In the genomic region with DNA sequence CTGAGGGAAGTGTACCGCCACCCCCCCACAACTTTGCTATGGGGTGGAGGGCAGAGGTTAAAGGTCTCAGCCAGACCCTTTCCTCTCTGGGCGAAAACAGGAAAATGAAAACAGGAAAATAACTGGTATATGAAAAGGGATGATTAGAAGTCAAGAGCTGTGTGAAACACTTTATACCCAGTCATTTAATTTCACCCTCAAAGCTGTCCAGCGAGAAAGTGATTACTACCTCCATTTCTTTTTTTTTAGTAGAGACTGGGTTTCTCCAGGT, we compare ENCODE assay signal across 9 cellular contexts. TPM values are rescaled to one million over a fixed set of nuclear protein-coding genes. Genes with fewer than 3 reads are reported as not detected.
DNase-seq lines count a peak whose midpoint lies in the region; ATAC-seq, FAIRE-seq and TF ChIP-seq lines count a peak whose summit lies in the region.
"Had no signal": no experiment of that assay in that cellular context is flagged by ENCODE, and none has a peak within 500 bp of the region (broad histone marks: within the 10 kb centered on the region; RNA-seq: fewer than 3 reads in every experiment).

No MANE protein-coding gene starts in this region.

- H3K27ac ChIP-seq in right atrium auricular region (peak overlapping the region; percentile 84 to 91), K562 (ENCODE audit: extremely low read depth, low read depth, low read length) (no peak overlapping the region), upper lobe of left lung (peak overlapping the region in 3 of 4 donors; percentile 81 to 90 (median 89))

- H3K36me3 ChIP-seq in right atrium auricular region = peaks cover 5% of the 10 kb centered on the region
- H3K36me3 ChIP-seq in K562 (ENCODE audit: control insufficient read depth, insufficient read depth, low read length) = 0 out of 3 replicates have a peak, but pooled peaks cover 2% of the 10 kb centered on the region
- H3K36me3 ChIP-seq in upper lobe of left lung = peaks cover 0 to 32% (median 15%) of the 10 kb centered on the region in 4 donors

- intact Hi-C loops in Right ventricle myocardium superior (cut with DNase I) = no loop called here
- intact Hi-C loops in K562 (cut with micrococcal nuclease) = no loop called here

- in situ Hi-C loops in K562 (cut with MboI) = no loop called here

- no peak for TF ChIP-seq CTCF in right atrium auricular region (IDR thresholded peaks at IDR 0.05)
- TF ChIP-seq CTCF in K562 (IDR thresholded peaks at IDR 0.05 in 2 of 3, conservative IDR thresholded peaks at IDR 0.05 in 1 of 3; ENCODE audit: insufficient read depth in 2 of 3, low read depth in 1 of 3, low read length in 3 of 3) = no peak
- no peak for TF ChIP-seq CTCF in upper lobe of left lung (IDR thresholded peaks at IDR 0.05)

- 94% methylated on average over 3 of the region's 3 CpGs for WGBS in K562 (ENCODE audit: insufficient coverage, low coverage, missing lambda C conversion rate)
- WGBS in upper lobe of left lung, 2 donors = 69 to 85% methylated on average over 3 of the region's 3 CpGs

- H3K27me3 ChIP-seq in right atrium auricular region = no peaks in the 10 kb centered on the region
- H3K27me3 ChIP-seq in K562 (ENCODE audit: control insufficient read depth in 2 of 2, insufficient read depth in 2 of 2, low read length in 2 of 2) = no peaks in the 10 kb centered on the region
- no peaks in the 10 kb centered on the region for H3K27me3 ChIP-seq in upper lobe of left lung

- H3K4me3 ChIP-seq in right atrium auricular region = peak overlapping the region in 1 of 2 donors; percentile 76
- H3K4me3 ChIP-seq in K562 = no peak overlapping the region
- H3K4me3 ChIP-seq in upper lobe of left lung = peak overlapping the region in 1 of 4 donors; percentile 71

- peaks cover 0 to 4% of the 10 kb centered on the region in 2 donors for H3K36me3 Mint-ChIP-seq in naive B cell

- H3K27me3 Mint-ChIP-seq in naive B cell = no peaks in the 10 kb centered on the region

- H3K9ac ChIP-seq in K562 (ENCODE audit: insufficient read depth in 1 of 2, low read depth in 2 of 2, low read length in 2 of 2) = peak overlapping the region in 1 of 2 experiments; percentile 51; a peak in 1 of 4 replicates

- no peaks in the 10 kb centered on the region for H3K9me3 Mint-ChIP-seq in naive B cell

- H3K4me2 ChIP-seq in K562 (ENCODE audit: insufficient read depth, low read length) = peak overlapping the region; percentile 87

- FAIRE-seq in K562 (lab: Jason Lieb, UNC) (no peak), HTR-8/SVneo (lab: Jason Lieb, UNC) (no peak)
- FAIRE-seq: D721Med had no signal

- no peak for TF ChIP-seq RAD21 in K562 (CRISPR knock-in tag; conservative IDR thresholded peaks at IDR 0.05 in 1 of 2, IDR thresholded peaks at IDR 0.05 in 1 of 2)

- H3K9me3 ChIP-seq in right atrium auricular region = no peaks in the 10 kb centered on the region
- H3K9me3 ChIP-seq in K562 (replicated peaks; ENCODE audit: control insufficient read depth, insufficient read depth, low read depth, low read length) = no peaks in the 10 kb centered on the region
- H3K9me3 ChIP-seq in upper lobe of left lung = no peaks in the 10 kb centered on the region

- no peaks in the 10 kb centered on the region for H4K20me1 ChIP-seq in K562 (replicated peaks; ENCODE audit: control insufficient read depth, insufficient read depth, low read length)

- CTCF ChIA-PET in K562 (lab: Yijun Ruan, JAX; ENCODE audit: low intra/inter-chr PET ratio) = no interaction called here

- peak overlapping the region; percentile 21 to 98 (median 80) for H3K4me3 Mint-ChIP-seq in naive B cell

- no peak for TF ChIP-seq POLR2A in K562 (conservative IDR thresholded peaks at IDR 0.05)
- TF ChIP-seq POLR2A in upper lobe of left lung (IDR thresholded peaks at IDR 0.05) = no peak

- ATAC-seq in Right ventricle myocardium superior (ENCODE audit: poor library complexity) (no peak), K562 (no peak), naive B cell (ENCODE audit: low read depth in 2 of 2) (no peak), upper lobe of left lung (ENCODE audit: low FRiP score in 2 of 2) (no peak)

- H3K4me1 Mint-ChIP-seq in naive B cell = peaks cover 24 to 42% (median 29%) of the 10 kb centered on the region in 3 donors

- POLR2A ChIA-PET in K562 (lab: Yijun Ruan, JAX) = interaction anchor here (0.6 to 1.2 kb wide), 6 partner anchors 8 to 1742 kb away, joined by 3 to 7 read pairs (median 4); no protein-coding TSS in a partner anchor

- DNase-seq in right atrium auricular region (ENCODE audit: low spot score) = no peak
- DNase-seq in Right ventricle myocardium superior = no peak
- DNase-seq in K562 (ENCODE audit: extremely low read depth in 1 of 4, low spot score in 3 of 4) = no peak
- DNase-seq in naive B cell = no peak
- DNase-seq in upper lobe of left lung = no peak
- no peak for DNase-seq in NCI-H524 treated with DMSO at 0.1 percent for 48 hours (lab: John Stamatoyannopoulos, UW)
- DNase-seq in cerebellar nuclear complex (lab: John Stamatoyannopoulos, UW) = no peak
- no peak for DNase-seq in HTR-8/SVneo (ENCODE audit: insufficient read length, low spot score)

- H3K79me2 ChIP-seq in K562 (ENCODE audit: control insufficient read depth, insufficient read depth, low read length) = no peaks in the 10 kb centered on the region

- BruUV-seq in K562 (replicated peaks; lab: Mats Ljungman, UMichigan) = no TSS peak

- H3K4me1 ChIP-seq in right atrium auricular region = peaks cover 0 to 28% of the 10 kb centered on the region in 2 donors
- H3K4me1 ChIP-seq in K562 (replicated peaks in 1 of 2; ENCODE audit: control insufficient read depth in 2 of 2, insufficient read depth in 2 of 2, low read length in 2 of 2) = peaks cover 21 to 33% of the 10 kb centered on the region in 2 experiments
- peaks cover 8 to 21% (median 14%) of the 10 kb centered on the region in 4 donors for H3K4me1 ChIP-seq in upper lobe of left lung

- TF ChIP-seq EP300 in K562 (IDR thresholded peaks at IDR 0.05; ENCODE audit: low read length) (no peak), upper lobe of left lung (IDR thresholded peaks at IDR 0.05) (no peak)

- peak overlapping the region; percentile 99 for H2AFZ ChIP-seq in K562 (ENCODE audit: low read depth, low read length)

- H3K27ac Mint-ChIP-seq in naive B cell = peak overlapping the region; percentile 58 to 90 (median 77)

- no peaks in the 10 kb centered on the region for H3K9me1 ChIP-seq in K562 (ENCODE audit: control insufficient read depth, insufficient read depth, low read length)

RNA-seq across cellular contexts. Expression of gene PHLDB3, which starts 0.6 kb away (rescaled TPM):
- total RNA-seq in right atrium auricular region (1 to 10 TPM; 3.6 to 7.7 TPM), Right ventricle myocardium superior (6.2 TPM), K562 (2014; rRNA removed) (23.5 and 28.0 TPM in 2 replicates), K562 (2014; rRNA removed; fragmentation: Illumina TruSeq; extraction: Trizol) (1.1 and 1.6 TPM in 2 replicates), K562 (2015; rRNA removed; fragmentation: Illumina TruSeq; extraction: Trizol) (5.4 and 6.4 TPM in 2 replicates), K562 (2021) (11.8 and 12.7 TPM in 2 replicates), upper lobe of left lung (10 to 100 TPM in 4 of 6 donors, 1 to 10 TPM in 2; 1.8 to 22.6 (median 13.8) TPM)
- total RNA-seq in K562 (2011; cell fraction: chromatin; rRNA removed; ENCODE audit: low replicate concordance) = 14.2 and 34.8 TPM in 2 replicates
- 26.8 and 32.0 TPM in 2 replicates for total RNA-seq in K562 (2011; cell fraction: nucleolus; rRNA removed)
- 21.6 and 22.4 TPM in 2 replicates for total RNA-seq in K562 (2011; cell fraction: nucleoplasm; rRNA removed)
- polyA plus RNA-seq in K562 (2011; rRNA removed) (3.5 and 6.1 TPM in 2 replicates), K562 (2014; fragmentation: Illumina TruSeq; extraction: Trizol) (3.9 and 6.7 TPM in 2 replicates), K562 (2014; fragmentation: Nextera tagmentation; extraction: Ambion mirVana) (under 1 TPM; 0.04 to 0.06 TPM), K562 (2014; rRNA removed) (5.2 and 11.4 TPM in 2 replicates), naive B cell (ENCODE audit: low read depth in 6 of 6) (1 to 10 TPM in 5 of 6 donors, under 1 TPM in 1; 0.26 to 4.2 (median 2.5) TPM)
- polyA plus RNA-seq in K562 (2011; cell fraction: cytosol; rRNA removed) = 4.1 and 7.2 TPM in 2 replicates
- 14.5 and 21.6 TPM in 2 replicates for polyA plus RNA-seq in K562 (2011; cell fraction: nucleus; rRNA removed)
- 6.0 and 10.5 TPM in 2 replicates for polyA plus RNA-seq in K562 (2012)
- polyA minus RNA-seq in K562 (2011; rRNA and poly(A)+ RNA removed) = 2.2 and 2.6 TPM in 2 replicates
- 6.7 and 8.9 TPM in 2 replicates for polyA minus RNA-seq in K562 (2011; cell fraction: cytosol; rRNA and poly(A)+ RNA removed)
- polyA minus RNA-seq in K562 (2011; cell fraction: nucleus; rRNA and poly(A)+ RNA removed) = 11.0 and 13.3 TPM in 2 replicates

RNA-seq across cellular contexts. Expression of gene ETHE1, which starts 21.9 kb away (rescaled TPM):
- total RNA-seq in right atrium auricular region = 10 to 100 TPM; 17.9 to 25.4 TPM
- 14.7 TPM for total RNA-seq in Right ventricle myocardium superior
- total RNA-seq in K562 (2011; cell fraction: chromatin; rRNA removed; ENCODE audit: low replicate concordance) = 5.9 and 15.8 TPM in 2 replicates
- total RNA-seq in K562 (2011; cell fraction: nucleolus; rRNA removed) = 20.1 and 21.7 TPM in 2 replicates
- 11.6 and 14.7 TPM in 2 replicates for total RNA-seq in K562 (2011; cell fraction: nucleoplasm; rRNA removed)
- 15.7 and 17.1 TPM in 2 replicates for total RNA-seq in K562 (2014; rRNA removed)
- total RNA-seq in K562 (2014; rRNA removed; fragmentation: Illumina TruSeq; extraction: Trizol) = 5.2 and 5.9 TPM in 2 replicates
- total RNA-seq in K562 (2015; rRNA removed; fragmentation: Illumina TruSeq; extraction: Trizol) = 8.8 and 10.2 TPM in 2 replicates
- total RNA-seq in K562 (2021) = 9.1 and 13.0 TPM in 2 replicates
- 17.3 and 28.5 TPM in 2 replicates for polyA plus RNA-seq in K562 (2011; rRNA removed)
- polyA plus RNA-seq in K562 (2011; cell fraction: cytosol; rRNA removed) = 36.7 and 38.1 TPM in 2 replicates
- polyA plus RNA-seq in K562 (2011; cell fraction: nucleus; rRNA removed) = 28.8 and 29.7 TPM in 2 replicates
- 15.5 and 28.0 TPM in 2 replicates for polyA plus RNA-seq in K562 (2012)
- polyA plus RNA-seq in K562 (2014; fragmentation: Illumina TruSeq; extraction: Trizol) = 10.2 and 13.8 TPM in 2 replicates
- 1 to 10 TPM; 2.9 to 5.4 TPM for polyA plus RNA-seq in K562 (2014; fragmentation: Nextera tagmentation; extraction: Ambion mirVana)
- polyA plus RNA-seq in K562 (2014; rRNA removed) = 19.1 and 21.0 TPM in 2 replicates
- 12.5 and 13.7 TPM in 2 replicates for polyA minus RNA-seq in K562 (2011; rRNA and poly(A)+ RNA removed)
- polyA minus RNA-seq in K562 (2011; cell fraction: cytosol; rRNA and poly(A)+ RNA removed) = 9.9 and 10.0 TPM in 2 replicates
- 10.8 and 14.2 TPM in 2 replicates for polyA minus RNA-seq in K562 (2011; cell fraction: nucleus; rRNA and poly(A)+ RNA removed)
- 10 to 100 TPM; 15.5 to 30.7 (median 24.0) TPM for polyA plus RNA-seq in naive B cell (ENCODE audit: low read depth in 6 of 6)
- 10 to 100 TPM; 27.4 to 69.2 (median 41.4) TPM for total RNA-seq in upper lobe of left lung

RNA-seq across cellular contexts. Expression of gene ZNF575, which starts 27.9 kb away (rescaled TPM):
- under 1 TPM in 1 of 2 donors, not detected in 1; 0.39 TPM for total RNA-seq in right atrium auricular region
- 1.5 TPM for total RNA-seq in Right ventricle myocardium superior
- total RNA-seq in K562 (2011; cell fraction: chromatin; rRNA removed; ENCODE audit: low replicate concordance) = not detected in 2 replicates
- total RNA-seq in K562 (2011; cell fraction: nucleolus; rRNA removed) = not detected in 2 replicates
- not detected in 2 replicates for total RNA-seq in K562 (2011; cell fraction: nucleoplasm; rRNA removed)
- total RNA-seq in K562 (2014; rRNA removed) = 0.32 and 0.37 TPM in 2 replicates
- not detected in 2 replicates for total RNA-seq in K562 (2014; rRNA removed; fragmentation: Illumina TruSeq; extraction: Trizol)
- total RNA-seq in K562 (2015; rRNA removed; fragmentation: Illumina TruSeq; extraction: Trizol) = not detected in 2 replicates
- total RNA-seq in K562 (2021) = 0.20 and 0.72 TPM in 2 replicates
- polyA plus RNA-seq in K562 (2011; rRNA removed) = 0.03 TPM in 1 of 2 replicates, not detected in the other
- polyA plus RNA-seq in K562 (2011; cell fraction: cytosol; rRNA removed) = 0.06 TPM in 1 of 2 replicates, not detected in the other
- 0.06 and 0.31 TPM in 2 replicates for polyA plus RNA-seq in K562 (2011; cell fraction: nucleus; rRNA removed)
- polyA plus RNA-seq in K562 (2012) = 0.25 and 0.65 TPM in 2 replicates
- not detected in 2 replicates for polyA plus RNA-seq in K562 (2014; fragmentation: Illumina TruSeq; extraction: Trizol)
- not detected for polyA plus RNA-seq in K562 (2014; fragmentation: Nextera tagmentation; extraction: Ambion mirVana)
- polyA plus RNA-seq in K562 (2014; rRNA removed) = 0.98 and 1.4 TPM in 2 replicates
- not detected in 2 replicates for polyA minus RNA-seq in K562 (2011; rRNA and poly(A)+ RNA removed)
- polyA minus RNA-seq in K562 (2011; cell fraction: cytosol; rRNA and poly(A)+ RNA removed) = not detected in 2 replicates
- polyA minus RNA-seq in K562 (2011; cell fraction: nucleus; rRNA and poly(A)+ RNA removed) = not detected in 2 replicates
- polyA plus RNA-seq in naive B cell (ENCODE audit: low read depth in 6 of 6) = 1 to 10 TPM in 4 of 6 donors, under 1 TPM in 2; 0.39 to 2.2 (median 1.6) TPM
- total RNA-seq in upper lobe of left lung = 1 to 10 TPM in 4 of 6 donors, under 1 TPM in 1, not detected in 1; 0.76 to 4.4 (median 2.7) TPM

RNA-seq across cellular contexts. Expression of gene LYPD3, which starts 39.7 kb away (rescaled TPM):
- total RNA-seq in right atrium auricular region (under 1 TPM in 1 of 2 donors, not detected in 1; 0.90 TPM), Right ventricle myocardium superior (0.16 TPM), K562 (2014; rRNA removed) (0.18 and 0.20 TPM in 2 replicates), K562 (2014; rRNA removed; fragmentation: Illumina TruSeq; extraction: Trizol) (not detected in 2 replicates), K562 (2015; rRNA removed; fragmentation: Illumina TruSeq; extraction: Trizol) (0.22 TPM in 1 of 2 replicates, not detected in the other), K562 (2021) (0.31 and 0.33 TPM in 2 replicates), upper lobe of left lung (10 to 100 TPM in 1 of 6 donors, under 1 TPM in 4, not detected in 1; 0.29 to 13.6 (median 0.39) TPM)
- 0.81 TPM in 1 of 2 replicates, not detected in the other for total RNA-seq in K562 (2011; cell fraction: chromatin; rRNA removed; ENCODE audit: low replicate concordance)
- 0.26 and 0.67 TPM in 2 replicates for total RNA-seq in K562 (2011; cell fraction: nucleolus; rRNA removed)
- 0.44 TPM in 1 of 2 replicates, not detected in the other for total RNA-seq in K562 (2011; cell fraction: nucleoplasm; rRNA removed)
- polyA plus RNA-seq in K562 (2011; rRNA removed) (0.28 and 0.64 TPM in 2 replicates), K562 (2014; fragmentation: Illumina TruSeq; extraction: Trizol) (0.26 and 0.27 TPM in 2 replicates), K562 (2014; fragmentation: Nextera tagmentation; extraction: Ambion mirVana) (under 1 TPM; 0.04 to 0.06 TPM), K562 (2014; rRNA removed) (0.17 and 0.19 TPM in 2 replicates), naive B cell (ENCODE audit: low read depth in 6 of 6) (under 1 TPM in 4 of 6 donors, not detected in 2; 0.24 to 0.90 (median 0.45) TPM)
- polyA plus RNA-seq in K562 (2011; cell fraction: cytosol; rRNA removed) = 0.74 and 2.1 TPM in 2 replicates
- polyA plus RNA-seq in K562 (2011; cell fraction: nucleus; rRNA removed) = 1.2 and 1.6 TPM in 2 replicates
- polyA plus RNA-seq in K562 (2012) = 0.51 and 0.73 TPM in 2 replicates
- 0.11 and 0.12 TPM in 2 replicates for polyA minus RNA-seq in K562 (2011; rRNA and poly(A)+ RNA removed)
- not detected in 2 replicates for polyA minus RNA-seq in K562 (2011; cell fraction: cytosol; rRNA and poly(A)+ RNA removed)
- 0.56 and 0.67 TPM in 2 replicates for polyA minus RNA-seq in K562 (2011; cell fraction: nucleus; rRNA and poly(A)+ RNA removed)
